In genomic region chr6:27157461-27158315, GRCh38 we compare ENCODE assay signal across 1 cellular context.
TF ChIP-seq lines count a peak whose summit lies in the region.

No MANE protein-coding gene starts in this region.

TF ChIP-seq in GM12878, 131 proteins besides CTCF, POLR2A, EP300 and RAD21 (continued from another document and continues in another):
- no peak for TF ChIP-seq BRCA1 (IDR thresholded peaks at IDR 0.05; ENCODE audit: low read depth, low read length)
- peak; percentile 44 for TF ChIP-seq YY1 (IDR thresholded peaks at IDR 0.05; ENCODE audit: low read depth, low read length)
- no peak for TF ChIP-seq POLR2AphosphoS2 (IDR thresholded peaks at IDR 0.05; ENCODE audit: low read depth, low read length)
- TF ChIP-seq SIX5 (IDR thresholded peaks at IDR 0.05; ENCODE audit: low read depth, low read length, severe bottlenecking): no peak
- no peak for TF ChIP-seq PKNOX1 (IDR thresholded peaks at IDR 0.05)
- TF ChIP-seq SREBF1 (IDR thresholded peaks at IDR 0.05; ENCODE audit: low read length): peak; percentile 21; the same call in 1 of the 2 replicates
- TF ChIP-seq EZH2 (IDR thresholded peaks at IDR 0.05; ENCODE audit: borderline replicate concordance, control insufficient read depth, low read depth, low read length): no peak
- TF ChIP-seq IKZF1 (conservative IDR thresholded peaks at IDR 0.05): peak; percentile 72
- TF ChIP-seq BMI1 (IDR thresholded peaks at IDR 0.05; ENCODE audit: borderline replicate concordance): 0 out of 2 replicates have a peak, but pooled peaks have one; percentile 30
- no peak for TF ChIP-seq TCF3 (IDR thresholded peaks at IDR 0.05; ENCODE audit: borderline replicate concordance, insufficient read depth, low read depth, low read length)
- peak; percentile 79; the same call in 1 of the 2 replicates for TF ChIP-seq ZNF207 (IDR thresholded peaks at IDR 0.05; ENCODE audit: borderline replicate concordance)
- TF ChIP-seq RAD51 (IDR thresholded peaks at IDR 0.05): no peak
- peak; percentile 80 for TF ChIP-seq NBN (IDR thresholded peaks at IDR 0.05)
- TF ChIP-seq MXI1 (IDR thresholded peaks at IDR 0.05; ENCODE audit: low read depth, low read length): peak; percentile 66; the same call in 1 of the 2 replicates
- TF ChIP-seq JUNB (IDR thresholded peaks at IDR 0.05): no peak
- no peak for TF ChIP-seq ZBED1 (IDR thresholded peaks at IDR 0.05; ENCODE audit: borderline replicate concordance)
- no peak for TF ChIP-seq SUPT20H (IDR thresholded peaks at IDR 0.05; ENCODE audit: borderline replicate concordance, control insufficient read depth, low read depth, low read length)
- TF ChIP-seq IRF5 (IDR thresholded peaks at IDR 0.05; ENCODE audit: borderline replicate concordance): no peak
- peak; percentile 42; the same call in 1 of the 2 replicates for TF ChIP-seq CBFB (IDR thresholded peaks at IDR 0.05; ENCODE audit: low read depth)
- no peak for TF ChIP-seq IRF3 (IDR thresholded peaks at IDR 0.05)
- no peak for TF ChIP-seq MTA3 (IDR thresholded peaks at IDR 0.05; ENCODE audit: borderline replicate concordance, low read length)
- TF ChIP-seq FOXK2 (IDR thresholded peaks at IDR 0.05): peak; percentile 81
- no peak for TF ChIP-seq MEF2A (IDR thresholded peaks at IDR 0.05; ENCODE audit: insufficient read depth, low read depth, low read length)
- TF ChIP-seq PAX5 (IDR thresholded peaks at IDR 0.05; ENCODE audit: borderline replicate concordance, low read depth, low read length): no peak
- peak; percentile 5; the same call in 1 of the 2 replicates for TF ChIP-seq TCF7 (IDR thresholded peaks at IDR 0.05; ENCODE audit: borderline replicate concordance)
- no peak for TF ChIP-seq HSF1 (IDR thresholded peaks at IDR 0.05; ENCODE audit: low read depth, low read length)
- TF ChIP-seq SMARCA5 (IDR thresholded peaks at IDR 0.05): peak; percentile 91
- TF ChIP-seq ZNF217 (IDR thresholded peaks at IDR 0.05): peak; percentile 67
- no peak for TF ChIP-seq MYB (IDR thresholded peaks at IDR 0.05; ENCODE audit: borderline replicate concordance, low read depth, low read length)
- TF ChIP-seq ESRRA (IDR thresholded peaks at IDR 0.05; ENCODE audit: low read length): no peak
- TF ChIP-seq SP1 (IDR thresholded peaks at IDR 0.05; ENCODE audit: low read depth, low read length): no peak
- TF ChIP-seq RELB (IDR thresholded peaks at IDR 0.05; ENCODE audit: low read depth): no peak; the same call in 1 of the 2 replicates
- no peak for TF ChIP-seq CEBPZ (IDR thresholded peaks at IDR 0.05; ENCODE audit: low read depth, low read length)
- 0 out of 2 replicates have a peak, but pooled peaks have one; percentile 53 for TF ChIP-seq STAT1 (conservative IDR thresholded peaks at IDR 0.05)
- no peak for TF ChIP-seq RBBP5 (conservative IDR thresholded peaks at IDR 0.05)
- TF ChIP-seq ZBTB33 (IDR thresholded peaks at IDR 0.05): no peak
- no peak for TF ChIP-seq POLR2AphosphoS5 (IDR thresholded peaks at IDR 0.05; ENCODE audit: low read length)
- TF ChIP-seq RFX5 (IDR thresholded peaks at IDR 0.05; ENCODE audit: low read depth, low read length): no peak
- TF ChIP-seq USF2 (IDR thresholded peaks at IDR 0.05; ENCODE audit: borderline replicate concordance, low read depth, low read length): no peak
- no peak for TF ChIP-seq RB1 (IDR thresholded peaks at IDR 0.05; ENCODE audit: borderline replicate concordance)
- TF ChIP-seq BACH1 (IDR thresholded peaks at IDR 0.05; ENCODE audit: borderline replicate concordance): peak; percentile 26; the same call in 1 of the 2 replicates
- TF ChIP-seq E2F8 (IDR thresholded peaks at IDR 0.05; ENCODE audit: low read depth, partially characterized antibody): no peak
- TF ChIP-seq BHLHE40 (IDR thresholded peaks at IDR 0.05; ENCODE audit: borderline replicate concordance in 1 of 2, low read depth in 2 of 2, low read length in 1 of 2): peak; percentile 48 to 83; a peak in 3 of 4 replicates
- no peak for TF ChIP-seq E2F4 (IDR thresholded peaks at IDR 0.05; ENCODE audit: low read depth, low read length)
- no peak for TF ChIP-seq PBX3 (IDR thresholded peaks at IDR 0.05; ENCODE audit: insufficient replicate concordance, low read depth, low read length)
- peak; percentile 78; the same call in 1 of the 2 replicates for TF ChIP-seq TARDBP (IDR thresholded peaks at IDR 0.05; ENCODE audit: borderline replicate concordance)
